8 cellular contexts compared by ENCODE assay signal in the genomic region with DNA sequence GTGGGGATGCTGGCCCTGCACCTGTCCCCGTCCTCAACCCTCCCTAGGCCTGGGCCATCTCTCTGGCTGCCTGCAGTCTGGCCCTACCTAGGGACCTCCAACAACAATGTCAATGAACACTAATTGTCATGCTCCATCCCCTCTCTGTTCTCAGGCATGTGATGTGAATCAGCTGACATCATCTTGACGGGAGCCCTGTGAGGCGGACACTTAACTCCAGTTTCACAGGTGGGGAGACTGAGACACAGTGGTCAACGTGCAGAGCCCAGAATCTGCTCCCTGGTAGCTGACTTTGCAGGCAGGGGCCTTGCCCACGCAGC. TPM values are rescaled to one million over a fixed set of nuclear protein-coding genes. Genes with fewer than 3 reads are reported as not detected.
DNase-seq lines count a peak whose midpoint lies in the region; ATAC-seq and TF ChIP-seq lines count a peak whose summit lies in the region.

No MANE protein-coding gene starts in this region.

- H3K9me3 ChIP-seq in SK-N-SH (no peaks in the 10 kb centered on the region), ascending aorta (no peaks in the 10 kb centered on the region), subcutaneous abdominal adipose tissue (ENCODE audit: control insufficient read depth in 5 of 5, low read length in 5 of 5) (no peaks in the 10 kb centered on the region)

- H3K79me2 ChIP-seq in SK-N-SH (ENCODE audit: insufficient read depth) = peaks cover 15% of the 10 kb centered on the region; the same call in 1 of the 2 replicates

- intact Hi-C loops in ascending aorta (cut with DNase I) = loop anchor here (1.0 to 5.0 kb wide), 4 partner anchors 82 to 541 kb away; a partner anchor contains a TSS

- POLR2A ChIA-PET in SK-N-SH (lab: Yijun Ruan, JAX) = interaction anchor here (0.6 to 1.5 kb wide), 7 partner anchors 9 to 84 kb away, joined by 3 to 4 read pairs (median 3); a partner anchor contains a TSS

- DNase-seq in SK-N-SH (no peak), ascending aorta (ENCODE audit: low spot score in 2 of 2) (no peak)
- DNase-seq in stimulated activated CD4-positive, alpha-beta T cell treated with anti-CD3 and anti-CD28 coated beads, Interleukin-4, amount 100 ng/mL, for 4 hours = no peak

- CTCF ChIA-PET in SK-N-SH (lab: Yijun Ruan, JAX) = interaction anchor here (1.0 to 2.5 kb wide), 8 partner anchors 10 to 82 kb away, joined by 3 to 12 read pairs (median 7); a partner anchor contains a TSS

- 78% methylated on average over 3 of the region's 5 CpGs for WGBS in SK-N-SH (ENCODE audit: low lambda C conversion rate)

- peak overlapping the region; percentile 91 to 93 for H3K4me3 ChIP-seq in SK-N-SH (ENCODE audit: low read depth in 2 of 2, low read length in 1 of 2)
- H3K4me3 ChIP-seq in ascending aorta = peak overlapping the region; percentile 76 to 93
- H3K4me3 ChIP-seq in subcutaneous abdominal adipose tissue (ENCODE audit: low read depth in 1 of 5, low read length in 5 of 5) = peak overlapping the region in 4 of 5 donors; percentile 54 to 85 (median 80)

- ATAC-seq in SK-N-SH treated with all-trans-retinoic acid at 6 μM for 48 hours (no peak), HG02678 (IDR thresholded peaks at IDR 0.05; ENCODE audit: unreplicated experiment) (no peak), GM21515 (IDR thresholded peaks at IDR 0.05; ENCODE audit: unreplicated experiment) (no peak)

- peaks cover 14 to 20% of the 10 kb centered on the region in 2 experiments; a peak in 2 of 4 replicates for H3K4me1 ChIP-seq in SK-N-SH (ENCODE audit: control insufficient read depth in 1 of 2, insufficient read depth in 2 of 2, low read depth in 1 of 2, low read length in 1 of 2)
- peaks cover 16 to 22% of the 10 kb centered on the region in 2 donors for H3K4me1 ChIP-seq in ascending aorta
- peaks cover 2 to 48% (median 33%) of the 10 kb centered on the region in 5 donors for H3K4me1 ChIP-seq in subcutaneous abdominal adipose tissue (ENCODE audit: control insufficient read depth in 5 of 5, insufficient read depth in 5 of 5, low read length in 5 of 5)

- H2AFZ ChIP-seq in SK-N-SH (ENCODE audit: low read depth) = peak overlapping the region; percentile 85; the same call in 1 of the 2 replicates

- H3K27ac ChIP-seq in SK-N-SH (ENCODE audit: low read depth in 2 of 2, low read length in 1 of 2) = peak overlapping the region; percentile 59 to 83; a peak in 2 of 4 replicates
- peak overlapping the region; percentile 74 to 90 for H3K27ac ChIP-seq in ascending aorta
- H3K27ac ChIP-seq in layer of hippocampus (ENCODE audit: low read depth, low read length) = peak overlapping the region; percentile 91
- H3K27ac ChIP-seq in subcutaneous abdominal adipose tissue (ENCODE audit: low read depth, low read length) = peak overlapping the region; percentile 70

- TF ChIP-seq CTCF in SK-N-SH (IDR thresholded peaks at IDR 0.05) (no peak), ascending aorta (IDR thresholded peaks at IDR 0.05) (no peak)

- H3K9ac ChIP-seq in SK-N-SH (peak overlapping the region; percentile 90), subcutaneous abdominal adipose tissue (ENCODE audit: low read length in 5 of 5) (peak overlapping the region in 4 of 5 donors; percentile 48 to 91 (median 70))

- H3K4me2 ChIP-seq in SK-N-SH = peak overlapping the region; percentile 98

- no peaks in the 10 kb centered on the region for H4K20me1 ChIP-seq in SK-N-SH (ENCODE audit: insufficient read depth)

- no peak for TF ChIP-seq EP300 in SK-N-SH (IDR thresholded peaks at IDR 0.05; ENCODE audit: borderline replicate concordance in 1 of 2, low read depth in 1 of 2, low read length in 1 of 2)

- H3K36me3 ChIP-seq in SK-N-SH (replicated peaks in 1 of 2; ENCODE audit: control insufficient read depth in 1 of 2, insufficient read depth in 2 of 2, low read length in 1 of 2) = no peaks in the 10 kb centered on the region
- no peaks in the 10 kb centered on the region for H3K36me3 ChIP-seq in ascending aorta
- peaks cover 0 to 2% (median 0%) of the 10 kb centered on the region in 5 donors for H3K36me3 ChIP-seq in subcutaneous abdominal adipose tissue (ENCODE audit: control insufficient read depth in 5 of 5, insufficient read depth in 5 of 5, low read length in 5 of 5)

- no peaks in the 10 kb centered on the region for H3K9me2 ChIP-seq in SK-N-SH

- no peak for TF ChIP-seq RAD21 in SK-N-SH (IDR thresholded peaks at IDR 0.05; ENCODE audit: low read length)

- peaks cover 4% of the 10 kb centered on the region for H3F3A ChIP-seq in SK-N-SH (replicated peaks; ENCODE audit: insufficient read depth)

- H3K27me3 ChIP-seq in SK-N-SH (ENCODE audit: insufficient read depth) (no peaks in the 10 kb centered on the region), ascending aorta (no peaks in the 10 kb centered on the region), layer of hippocampus (ENCODE audit: control insufficient read depth, insufficient read depth, low read length) (no peaks in the 10 kb centered on the region), subcutaneous abdominal adipose tissue (ENCODE audit: control insufficient read depth in 5 of 5, insufficient read depth in 4 of 5, low read length in 5 of 5) (peaks cover under 1 to 15% (median 4%) of the 10 kb centered on the region in 5 donors)

TF ChIP-seq in SK-N-SH, 30 proteins besides CTCF, POLR2A, EP300 and RAD21 (continues in another document):
- no peak for TF ChIP-seq NFIC (IDR thresholded peaks at IDR 0.05; ENCODE audit: borderline replicate concordance)
- TF ChIP-seq GATA2 (CRISPR knock-in tag; IDR thresholded peaks at IDR 0.05) = no peak
- TF ChIP-seq TAF1 (IDR thresholded peaks at IDR 0.05; ENCODE audit: borderline replicate concordance, low read depth, low read length) = no peak
- TF ChIP-seq, protein P1, sequence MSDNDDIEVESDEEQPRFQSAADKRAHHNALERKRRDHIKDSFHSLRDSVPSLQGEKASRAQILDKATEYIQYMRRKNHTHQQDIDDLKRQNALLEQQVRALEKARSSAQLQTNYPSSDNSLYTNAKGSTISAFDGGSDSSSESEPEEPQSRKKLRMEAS (IDR thresholded peaks at IDR 0.05; ENCODE audit: low read depth) = no peak
- TF ChIP-seq NRF1 (IDR thresholded peaks at IDR 0.05; ENCODE audit: low read depth, low read length) = no peak
- TF ChIP-seq FOSL2 (IDR thresholded peaks at IDR 0.05; ENCODE audit: borderline replicate concordance, low read depth) = no peak
- TF ChIP-seq, protein P2, sequence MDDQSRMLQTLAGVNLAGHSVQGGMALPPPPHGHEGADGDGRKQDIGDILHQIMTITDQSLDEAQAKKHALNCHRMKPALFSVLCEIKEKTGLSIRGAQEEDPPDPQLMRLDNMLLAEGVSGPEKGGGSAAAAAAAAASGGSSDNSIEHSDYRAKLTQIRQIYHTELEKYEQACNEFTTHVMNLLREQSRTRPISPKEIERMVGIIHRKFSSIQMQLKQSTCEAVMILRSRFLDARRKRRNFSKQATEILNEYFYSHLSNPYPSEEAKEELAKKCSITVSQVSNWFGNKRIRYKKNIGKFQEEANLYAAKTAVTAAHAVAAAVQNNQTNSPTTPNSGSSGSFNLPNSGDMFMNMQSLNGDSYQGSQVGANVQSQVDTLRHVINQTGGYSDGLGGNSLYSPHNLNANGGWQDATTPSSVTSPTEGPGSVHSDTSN (IDR thresholded peaks at IDR 0.05) = no peak
- no peak for TF ChIP-seq FOXM1 (IDR thresholded peaks at IDR 0.05; ENCODE audit: low read depth)
- no peak for TF ChIP-seq EZH2phosphoT487 (IDR thresholded peaks at IDR 0.05; ENCODE audit: borderline replicate concordance, low read depth)

TF ChIP-seq in SK-N-SH treated with all-trans-retinoic acid at 6 μM for 48 hours, 23 proteins besides CTCF, POLR2A, EP300 and RAD21 (continues in another document):
- TF ChIP-seq RARB (CRISPR knock-in tag; IDR thresholded peaks at IDR 0.05) (no peak), ESRRG (CRISPR knock-in tag; IDR thresholded peaks at IDR 0.05) (no peak), GLIS3 (CRISPR knock-in tag; IDR thresholded peaks at IDR 0.05) (no peak)
- TF ChIP-seq, protein P3, sequence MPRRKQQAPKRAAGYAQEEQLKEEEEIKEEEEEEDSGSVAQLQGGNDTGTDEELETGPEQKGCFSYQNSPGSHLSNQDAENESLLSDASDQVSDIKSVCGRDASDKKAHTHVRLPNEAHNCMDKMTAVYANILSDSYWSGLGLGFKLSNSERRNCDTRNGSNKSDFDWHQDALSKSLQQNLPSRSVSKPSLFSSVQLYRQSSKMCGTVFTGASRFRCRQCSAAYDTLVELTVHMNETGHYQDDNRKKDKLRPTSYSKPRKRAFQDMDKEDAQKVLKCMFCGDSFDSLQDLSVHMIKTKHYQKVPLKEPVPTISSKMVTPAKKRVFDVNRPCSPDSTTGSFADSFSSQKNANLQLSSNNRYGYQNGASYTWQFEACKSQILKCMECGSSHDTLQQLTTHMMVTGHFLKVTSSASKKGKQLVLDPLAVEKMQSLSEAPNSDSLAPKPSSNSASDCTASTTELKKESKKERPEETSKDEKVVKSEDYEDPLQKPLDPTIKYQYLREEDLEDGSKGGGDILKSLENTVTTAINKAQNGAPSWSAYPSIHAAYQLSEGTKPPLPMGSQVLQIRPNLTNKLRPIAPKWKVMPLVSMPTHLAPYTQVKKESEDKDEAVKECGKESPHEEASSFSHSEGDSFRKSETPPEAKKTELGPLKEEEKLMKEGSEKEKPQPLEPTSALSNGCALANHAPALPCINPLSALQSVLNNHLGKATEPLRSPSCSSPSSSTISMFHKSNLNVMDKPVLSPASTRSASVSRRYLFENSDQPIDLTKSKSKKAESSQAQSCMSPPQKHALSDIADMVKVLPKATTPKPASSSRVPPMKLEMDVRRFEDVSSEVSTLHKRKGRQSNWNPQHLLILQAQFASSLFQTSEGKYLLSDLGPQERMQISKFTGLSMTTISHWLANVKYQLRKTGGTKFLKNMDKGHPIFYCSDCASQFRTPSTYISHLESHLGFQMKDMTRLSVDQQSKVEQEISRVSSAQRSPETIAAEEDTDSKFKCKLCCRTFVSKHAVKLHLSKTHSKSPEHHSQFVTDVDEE (CRISPR knock-in tag; IDR thresholded peaks at IDR 0.05) = no peak

RNA-seq across cellular contexts. Expression of a gene that starts 0.8 kb away (rescaled TPM):
- polyA plus RNA-seq in SK-N-SH (2012; rRNA removed) = 53.5 and 98.9 TPM in 2 replicates
- polyA plus RNA-seq in SK-N-SH (2012; cell fraction: cytosol; rRNA removed) = 48.6 and 62.9 TPM in 2 replicates
- polyA plus RNA-seq in SK-N-SH (2012; cell fraction: nucleus; rRNA removed) = 179 and 294 TPM in 2 replicates
- 61.4 TPM for total RNA-seq in ascending aorta

RNA-seq across cellular contexts. Expression of a gene that starts 12.8 kb away (rescaled TPM):
- not detected in 2 replicates for polyA plus RNA-seq in SK-N-SH (2012; rRNA removed)
- not detected in 2 replicates for polyA plus RNA-seq in SK-N-SH (2012; cell fraction: cytosol; rRNA removed)
- polyA plus RNA-seq in SK-N-SH (2012; cell fraction: nucleus; rRNA removed) = 0.07 TPM in 1 of 2 replicates, not detected in the other
- total RNA-seq in ascending aorta = 244 TPM

RNA-seq across cellular contexts. Expression of a gene that starts 17.1 kb away (rescaled TPM):
- polyA plus RNA-seq in SK-N-SH (2012; rRNA removed) = 18.7 and 20.5 TPM in 2 replicates
- polyA plus RNA-seq in SK-N-SH (2012; cell fraction: cytosol; rRNA removed) = 10.0 and 16.3 TPM in 2 replicates
- polyA plus RNA-seq in SK-N-SH (2012; cell fraction: nucleus; rRNA removed) = 15.3 and 16.4 TPM in 2 replicates
- 109 TPM for total RNA-seq in ascending aorta

RNA-seq across cellular contexts. Expression of a gene that starts 17.6 kb away (rescaled TPM):
- polyA plus RNA-seq in SK-N-SH (2012; rRNA removed) = 1.7 and 1.8 TPM in 2 replicates
- polyA plus RNA-seq in SK-N-SH (2012; cell fraction: cytosol; rRNA removed) = 0.77 and 1.3 TPM in 2 replicates
- 3.2 and 3.8 TPM in 2 replicates for polyA plus RNA-seq in SK-N-SH (2012; cell fraction: nucleus; rRNA removed)
- 0.21 TPM for total RNA-seq in ascending aorta

RNA-seq across cellular contexts. Expression of a gene that starts 22.0 kb away (rescaled TPM):
- 0.37 and 0.71 TPM in 2 replicates for polyA plus RNA-seq in SK-N-SH (2012; rRNA removed)
- 0.33 and 0.55 TPM in 2 replicates for polyA plus RNA-seq in SK-N-SH (2012; cell fraction: cytosol; rRNA removed)
- 0.37 and 1.2 TPM in 2 replicates for polyA plus RNA-seq in SK-N-SH (2012; cell fraction: nucleus; rRNA removed)
- total RNA-seq in ascending aorta = not detected
